Comparison of ENCODE assay signal across 16 cellular contexts in the genomic region with DNA sequence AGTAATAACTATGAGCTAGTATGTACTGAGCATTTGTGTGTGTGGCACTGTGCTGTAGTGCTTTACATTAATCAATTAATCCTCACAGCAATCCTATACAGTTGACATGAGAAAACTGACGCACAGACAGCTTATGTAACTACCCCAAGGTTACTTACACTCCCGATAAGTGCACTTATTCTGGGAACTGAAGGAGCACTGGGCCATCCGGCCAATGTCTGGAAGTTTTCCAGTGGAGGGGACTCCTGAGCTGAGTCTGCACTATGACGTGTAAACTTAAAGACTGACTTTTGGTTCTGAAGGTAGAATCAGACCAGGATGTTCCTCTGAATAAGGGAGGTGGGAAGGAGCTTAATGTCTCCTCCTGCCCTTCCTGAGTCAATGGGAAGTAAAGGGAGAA. TPM values are rescaled to one million over a fixed set of nuclear protein-coding genes. Genes with fewer than 3 reads are reported as not detected.
"Had no signal": no experiment of that assay in that cellular context is flagged by ENCODE, and none has a peak within 500 bp of the region (broad histone marks: within the 10 kb centered on the region; RNA-seq: fewer than 3 reads in every experiment).

No MANE protein-coding gene starts in this region.

- DNase-seq: activated CD4-positive, alpha-beta T cell treated with anti-CD3 and anti-CD28 coated beads, Interleukin-2, amount 50 U/mL, for 48 hours; activated gamma-delta T cell; effector CD8-positive, alpha-beta T cell; naive thymus-derived CD4-positive, alpha-beta T cell; sigmoid colon; stimulated activated CD4-positive, alpha-beta T cell treated with anti-CD3 and anti-CD28 coated beads, Interleukin-4, amount 100 ng/mL, for 4 hours; SW 1271; T-helper 2 cell; WERI-Rb-1 had no signal

- H3K36me3 Mint-ChIP-seq: naive thymus-derived CD4-positive, alpha-beta T cell; stimulated activated memory B cell treated with anti-CD40 and anti-IgM and Interleukin-4, amounts not matched to agents 10 μg/mL and 1 μg/mL and 100 μg/mL, for 72 hours had no signal

- H3K4me3 Mint-ChIP-seq: dendritic cell treated with granulocyte-macrophage colony-stimulating factor and Interleukin-4, amounts not matched to agents 40 ng/mL and 50 ng/mL, for 4 days; naive thymus-derived CD4-positive, alpha-beta T cell; stimulated activated memory B cell treated with anti-CD40 and anti-IgM and Interleukin-4, amounts not matched to agents 10 μg/mL and 1 μg/mL and 100 μg/mL, for 72 hours had no signal

- H3K4me3 ChIP-seq: pancreas, sigmoid colon, thoracic aorta had no signal

- ATAC-seq: naive thymus-derived CD4-positive, alpha-beta T cell; stimulated activated memory B cell treated with anti-CD40 and anti-IgM and Interleukin-4, amounts not matched to agents 10 μg/mL and 1 μg/mL and 100 μg/mL, for 72 hours had no signal

- H3K9me3 Mint-ChIP-seq: activated naive CD4-positive, alpha-beta T cell treated with anti-CD3 and anti-CD28 coated beads, Interleukin-2, amount 50 U/mL, for 72 hours; dendritic cell treated with granulocyte-macrophage colony-stimulating factor and Interleukin-4, amounts not matched to agents 40 ng/mL and 50 ng/mL, for 4 days; stimulated activated memory B cell treated with anti-CD40 and anti-IgM and Interleukin-4, amounts not matched to agents 10 μg/mL and 1 μg/mL and 100 μg/mL, for 72 hours had no signal

- H3K9me3 ChIP-seq: pancreas, sigmoid colon, thoracic aorta had no signal

- H3K36me3 ChIP-seq: cardiac muscle cell, pancreas, sigmoid colon, thoracic aorta, WERI-Rb-1 had no signal

- H3K27ac Mint-ChIP-seq: activated naive CD4-positive, alpha-beta T cell treated with anti-CD3 and anti-CD28 coated beads, Interleukin-2, amount 50 U/mL, for 72 hours; dendritic cell treated with granulocyte-macrophage colony-stimulating factor and Interleukin-4, amounts not matched to agents 40 ng/mL and 50 ng/mL, for 4 days; stimulated activated memory B cell treated with anti-CD40 and anti-IgM and Interleukin-4, amounts not matched to agents 10 μg/mL and 1 μg/mL and 100 μg/mL, for 72 hours had no signal

- H3K27me3 ChIP-seq: pancreas had no signal

- H3K27ac ChIP-seq: cardiac muscle cell, pancreas, sigmoid colon, thoracic aorta, WERI-Rb-1 had no signal

RNA-seq across cellular contexts. Expression of a gene that starts 12.2 kb away (rescaled TPM):
- total RNA-seq: activated naive CD4-positive, alpha-beta T cell treated with anti-CD3 and anti-CD28 coated beads, Interleukin-2, amount 50 U/mL, for 72 hours; fibroblast of villous mesenchyme; naive thymus-derived CD4-positive, alpha-beta T cell had no signal
- polyA plus RNA-seq: naive thymus-derived CD4-positive, alpha-beta T cell had no signal
